In genomic region chr4:105232374-105232773, GRCh38 we compare ENCODE assay signal across 20 cellular contexts.
"Had no signal": no experiment of that assay in that cellular context is flagged by ENCODE, and none has a peak within 500 bp of the region (broad histone marks: within the 10 kb centered on the region; RNA-seq: fewer than 3 reads in every experiment).

No MANE protein-coding gene starts in this region.

- H3K27me3 Mint-ChIP-seq: natural killer cell treated with Interleukin-12 subunit alpha and Interleukin-12 subunit beta and Interleukin-15 and Interleukin-18, amount 100 ng/mL, for 72 hours; progenitor cell of endocrine pancreas; stimulated activated naive CD8-positive, alpha-beta T cell treated with anti-CD3 and anti-CD28 coated beads, Interleukin-15, Interleukin-2, amounts not matched to agents 100 ng/mL and 50 ng/mL, for 24 hours had no signal

- ATAC-seq: heart right ventricle; left lobe of liver; natural killer cell treated with Interleukin-12 subunit alpha and Interleukin-12 subunit beta and Interleukin-15 and Interleukin-18, amount 100 ng/mL, for 72 hours; pancreas; right cardiac atrium had no signal

- DNase-seq: effector CD4-positive, alpha-beta T cell; endodermal cell; heart right ventricle; hypothalamus; islet precursor cell; mammary epithelial cell; occipital lobe; pancreas; right cardiac atrium; stimulated activated CD4-positive, alpha-beta T cell treated with anti-CD3 and anti-CD28 coated beads, Interleukin-2, amount 100 ng/mL, for 48 hours; tibial artery; upper lobe of left lung; uterus had no signal

- H3K4me1 Mint-ChIP-seq: endodermal cell, mesothelial cell of epicardium had no signal

- H3K9me3 Mint-ChIP-seq: endodermal cell; natural killer cell treated with Interleukin-12 subunit alpha and Interleukin-12 subunit beta and Interleukin-15 and Interleukin-18, amount 100 ng/mL, for 72 hours; stimulated activated naive CD8-positive, alpha-beta T cell treated with anti-CD3 and anti-CD28 coated beads, Interleukin-15, Interleukin-2, amounts not matched to agents 100 ng/mL and 50 ng/mL, for 24 hours had no signal

- H3K27ac Mint-ChIP-seq: endodermal cell; mesothelial cell of epicardium; natural killer cell treated with Interleukin-12 subunit alpha and Interleukin-12 subunit beta and Interleukin-15 and Interleukin-18, amount 100 ng/mL, for 72 hours; progenitor cell of endocrine pancreas; stimulated activated naive CD8-positive, alpha-beta T cell treated with anti-CD3 and anti-CD28 coated beads, Interleukin-15, Interleukin-2, amounts not matched to agents 100 ng/mL and 50 ng/mL, for 24 hours had no signal

- H3K4me3 Mint-ChIP-seq: endodermal cell; mesothelial cell of epicardium; natural killer cell treated with Interleukin-12 subunit alpha and Interleukin-12 subunit beta and Interleukin-15 and Interleukin-18, amount 100 ng/mL, for 72 hours; stimulated activated naive CD8-positive, alpha-beta T cell treated with anti-CD3 and anti-CD28 coated beads, Interleukin-15, Interleukin-2, amounts not matched to agents 100 ng/mL and 50 ng/mL, for 24 hours had no signal

- H3K4me3 ChIP-seq: coronary artery, heart right ventricle, pancreas, smooth muscle cell, tibial artery, upper lobe of left lung, uterus had no signal
